Comparison of ENCODE assay signal across 10 cellular contexts in the genomic region with DNA sequence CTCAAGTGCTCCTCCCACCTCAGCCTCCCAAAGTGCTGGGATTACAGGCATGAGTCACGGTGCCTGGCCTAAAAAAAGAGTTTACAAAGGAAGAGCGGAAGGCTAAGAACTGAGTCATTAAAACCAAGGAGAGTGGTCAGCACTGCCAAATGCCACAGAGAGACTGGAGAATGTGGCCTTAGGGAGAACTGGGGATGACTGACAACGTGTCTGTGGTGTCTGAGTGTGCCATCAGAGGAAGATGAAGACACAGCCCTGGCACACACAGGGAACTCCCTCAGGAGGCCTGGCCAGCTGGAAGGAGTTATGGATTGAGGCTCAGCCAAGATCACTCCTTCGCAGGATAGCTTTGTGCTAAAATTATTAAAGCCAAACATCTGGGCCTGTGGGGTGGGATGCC. TPM values are rescaled to one million over a fixed set of nuclear protein-coding genes. Genes with fewer than 3 reads are reported as not detected.
DNase-seq lines count a peak whose midpoint lies in the region; ATAC-seq and TF ChIP-seq lines count a peak whose summit lies in the region.
"Had no signal": no experiment of that assay in that cellular context is flagged by ENCODE, and none has a peak within 500 bp of the region (broad histone marks: within the 10 kb centered on the region; RNA-seq: fewer than 3 reads in every experiment).

No MANE protein-coding gene starts in this region.

- H3K27me3 Mint-ChIP-seq in activated naive CD8-positive, alpha-beta T cell treated with anti-CD3 and anti-CD28 coated beads for 36 hours, result peaks cover 59% of the 10 kb centered on the region

- H3K27me3 ChIP-seq in PC-9 (ENCODE audit: insufficient read depth, low read depth), result no peaks in the 10 kb centered on the region

- no peak overlapping the region for H2AFZ ChIP-seq in PC-9
- H2AFZ ChIP-seq in OCI-LY7 (ENCODE audit: low read length), result no peak overlapping the region

- no peak for ATAC-seq in HG02973 (IDR thresholded peaks at IDR 0.05; ENCODE audit: unreplicated experiment)

- H3K4me1 Mint-ChIP-seq in activated naive CD8-positive, alpha-beta T cell treated with anti-CD3 and anti-CD28 coated beads for 36 hours, result no peaks in the 10 kb centered on the region

- CTCF ChIA-PET in PC-9 (lab: Charles Lee) (no interaction called here), OCI-LY7 (lab: Charles Lee; ENCODE audit: unreplicated experiment) (no interaction called here)

- POLR2A ChIA-PET in PC-9 (lab: Charles Lee; ENCODE audit: unreplicated experiment), result interaction anchor here (0.8 kb wide), 1 partner anchor 170 kb away, joined by 5 read pairs; no protein-coding TSS in a partner anchor
- POLR2A ChIA-PET in OCI-LY7 (lab: Charles Lee), result no interaction called here

- peak overlapping the region; percentile 31; the same call in 1 of the 2 replicates for H3K4me2 ChIP-seq in PC-9
- no peak overlapping the region for H3K4me2 ChIP-seq in OCI-LY7 (ENCODE audit: low read length)

- DNase-seq in ELR (ENCODE audit: low read depth) (peak; percentile 99), PC-9 (peak; percentile 75 to 95), epithelial cell of prostate (ENCODE audit: low read depth, low spot score) (peak; percentile 77), posterior vena cava (ENCODE audit: low spot score) (peak; percentile 83), OCI-LY7 (ENCODE audit: low spot score) (no peak), NCI-H1417 treated with DMSO at 0.1 percent for 48 hours (lab: John Stamatoyannopoulos, UW) (no peak)
- no peak for DNase-seq in activated naive CD8-positive, alpha-beta T cell treated with anti-CD3 and anti-CD28 coated beads for 36 hours

- H3K4me3 ChIP-seq in PC-9 (no peak overlapping the region), OCI-LY7 (ENCODE audit: low read depth, low read length, poor library complexity, severe bottlenecking) (no peak overlapping the region)
- H3K4me3 ChIP-seq: breast epithelium had no signal

- H3K9me3 ChIP-seq in PC-9 (ENCODE audit: insufficient read depth, low read depth) (no peaks in the 10 kb centered on the region), OCI-LY7 (ENCODE audit: low read length) (no peaks in the 10 kb centered on the region)
- H3K9me3 ChIP-seq: breast epithelium had no signal

- peaks cover 22% of the 10 kb centered on the region for H3F3A ChIP-seq in PC-9 (ENCODE audit: insufficient read depth, low read depth)

- H3K9me2 ChIP-seq in PC-9 (ENCODE audit: insufficient read depth) (no peaks in the 10 kb centered on the region), OCI-LY7 (ENCODE audit: insufficient read depth, low read length) (no peaks in the 10 kb centered on the region)

- TF ChIP-seq CTCF in PC-9 (conservative IDR thresholded peaks at IDR 0.05) (no peak), OCI-LY7 (conservative IDR thresholded peaks at IDR 0.05; ENCODE audit: low read length) (no peak)

- BruUV-seq in PC-9 (replicated peaks; lab: Mats Ljungman, UMichigan), result no TSS peak
- no TSS peak for BruUV-seq in OCI-LY7 (replicated peaks; lab: Mats Ljungman, UMichigan)

- H3K79me2 ChIP-seq in PC-9 (ENCODE audit: low read depth), result no peaks in the 10 kb centered on the region; the same call in 1 of the 2 replicates
- no peaks in the 10 kb centered on the region for H3K79me2 ChIP-seq in OCI-LY7 (ENCODE audit: insufficient read depth, low read depth, low read length)

- H3K27ac Mint-ChIP-seq in activated naive CD8-positive, alpha-beta T cell treated with anti-CD3 and anti-CD28 coated beads for 36 hours, result no peak overlapping the region

- H3K4me3 Mint-ChIP-seq in activated naive CD8-positive, alpha-beta T cell treated with anti-CD3 and anti-CD28 coated beads for 36 hours, result no peak overlapping the region

- H3K36me3 ChIP-seq in PC-9 (ENCODE audit: low read depth) (no peaks in the 10 kb centered on the region), OCI-LY7 (ENCODE audit: insufficient read depth, low read length) (no peaks in the 10 kb centered on the region)
- H3K36me3 ChIP-seq: breast epithelium had no signal

- peaks cover 24% of the 10 kb centered on the region for H3K4me1 ChIP-seq in PC-9 (replicated peaks; ENCODE audit: insufficient read depth)
- no peaks in the 10 kb centered on the region for H3K4me1 ChIP-seq in OCI-LY7 (ENCODE audit: insufficient read depth, low read length, poor library complexity, severe bottlenecking)

- no peaks in the 10 kb centered on the region for H3K9me3 Mint-ChIP-seq in activated naive CD8-positive, alpha-beta T cell treated with anti-CD3 and anti-CD28 coated beads for 36 hours

- peak overlapping the region; percentile 13; the same call in 1 of the 2 replicates for H3K27ac ChIP-seq in PC-9
- no peak overlapping the region for H3K27ac ChIP-seq in epithelial cell of prostate
- no peak overlapping the region for H3K27ac ChIP-seq in OCI-LY7 (ENCODE audit: low read depth, low read length, poor library complexity, severe bottlenecking)
- H3K27ac ChIP-seq: breast epithelium had no signal

- no peaks in the 10 kb centered on the region for H3K36me3 Mint-ChIP-seq in activated naive CD8-positive, alpha-beta T cell treated with anti-CD3 and anti-CD28 coated beads for 36 hours

- H4K20me1 ChIP-seq in PC-9 (ENCODE audit: insufficient read depth) (no peaks in the 10 kb centered on the region), OCI-LY7 (ENCODE audit: insufficient read depth, low read length) (no peaks in the 10 kb centered on the region)

- intact Hi-C loops in PC-9 (cut with micrococcal nuclease; ENCODE audit: unreplicated experiment), result no loop called here
- intact Hi-C loops in posterior vena cava (cut with DNase I), result no loop called here
- intact Hi-C loops in OCI-LY7 (cut with micrococcal nuclease; ENCODE audit: unreplicated experiment), result no loop called here

RNA-seq across cellular contexts. Expression of a gene that starts 3.9 kb away (rescaled TPM):
- total RNA-seq in PC-9 (2021), result 20.4 and 20.9 TPM in 2 replicates
- total RNA-seq in posterior vena cava, result under 1 TPM in 1 of 2 donors, not detected in 1; 0.10 TPM
- under 1 TPM; 0.38 to 0.45 TPM for total RNA-seq in activated naive CD8-positive, alpha-beta T cell treated with anti-CD3 and anti-CD28 coated beads for 36 hours
- total RNA-seq in OCI-LY7 (2014; rRNA removed; shearing (Covaris generic)), result not detected in 2 replicates
- not detected in 2 replicates for total RNA-seq in OCI-LY7 (2022)
- total RNA-seq: breast epithelium had no signal

RNA-seq across cellular contexts. Expression of a gene that starts 27.3 kb away (rescaled TPM):
- total RNA-seq in PC-9 (2021) (not detected in 2 replicates), posterior vena cava (not detected), OCI-LY7 (2022) (not detected in 2 replicates)
- under 1 TPM in 1 of 2 experiments, not detected in 1; 0.10 TPM for total RNA-seq in activated naive CD8-positive, alpha-beta T cell treated with anti-CD3 and anti-CD28 coated beads for 36 hours
- total RNA-seq in OCI-LY7 (2014; rRNA removed; shearing (Covaris generic)), result not detected in 2 replicates
- total RNA-seq: lower leg skin had no signal

Comparison
In these comparisons a context has a peak if more than half of its experiments do, and no peak if none do; other contexts are left out.
1. DNase-seq: peak in ELR (single experiment), PC-9 (2 of 2), epithelial cell of prostate (single experiment) and posterior vena cava (single experiment); none in activated naive CD8-positive, alpha-beta T cell treated with anti-CD3 and anti-CD28 coated beads for 36 hours (single experiment), OCI-LY7 (single experiment) and NCI-H1417 treated with DMSO at 0.1 percent for 48 hours (single experiment).
2. RNA of a gene that starts 3.9 kb away (total RNA-seq): 20.4 to 20.9 TPM in PC-9; 0.38 to 0.45 TPM in activated naive CD8-positive, alpha-beta T cell treated with anti-CD3 and anti-CD28 coated beads for 36 hours, 0.10 TPM in posterior vena cava and not detected in OCI-LY7; every median in the first group is over 10 times any median in the second.